8 cellular contexts compared by ENCODE assay signal in the genomic region with DNA sequence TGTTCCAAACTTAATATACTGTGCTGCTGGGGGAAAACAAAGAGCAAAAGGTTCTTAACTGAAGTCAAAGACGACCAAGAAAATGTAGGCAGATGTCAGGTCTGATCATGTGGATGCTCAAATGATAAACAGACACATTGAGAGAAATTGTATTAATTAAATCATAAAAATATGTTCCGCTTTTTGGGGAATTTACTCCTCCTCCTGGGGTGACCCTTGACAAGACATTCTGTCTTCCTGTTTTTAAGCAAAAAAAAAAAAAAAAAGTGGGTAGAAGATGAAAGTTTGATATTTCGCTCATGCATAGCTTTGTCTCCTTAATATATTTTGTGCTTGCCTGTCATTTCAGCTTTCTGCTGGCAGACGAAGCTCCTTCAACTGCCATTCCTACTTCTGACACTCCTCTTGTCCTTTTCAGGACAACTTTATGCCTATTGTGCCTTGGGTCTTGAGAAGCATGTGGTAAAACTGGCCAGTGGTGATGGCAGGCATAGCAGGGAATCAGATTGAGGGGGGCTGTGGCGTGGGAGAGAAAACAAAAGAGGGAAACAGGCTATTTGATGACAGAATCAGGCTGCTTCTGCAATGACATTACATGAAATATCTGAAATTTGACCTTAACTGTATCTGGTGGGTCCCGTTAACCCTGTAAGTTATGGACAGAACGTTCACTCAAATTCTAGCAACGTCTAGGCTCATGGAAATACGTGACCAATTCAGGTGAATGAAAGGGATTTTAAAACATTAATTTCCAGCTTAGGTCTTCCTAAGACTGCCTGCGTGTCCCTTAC. TPM values are rescaled to one million over a fixed set of nuclear protein-coding genes. Genes with fewer than 3 reads are reported as not detected.
DNase-seq lines count a peak whose midpoint lies in the region; ATAC-seq and TF ChIP-seq lines count a peak whose summit lies in the region.
"Not testable (repeated sequence)": the region's sequence is repeated elsewhere in the genome, so short reads cannot be mapped to it uniquely, and the experiment has no call there.

No MANE protein-coding gene starts in this region.

- 30 to 40% (median 34%) methylated on average over 10 of the region's 10 CpGs for WGBS in stomach, 5 donors

- TF ChIP-seq POLR2A in HCT116 (IDR thresholded peaks at IDR 0.05; ENCODE audit: borderline replicate concordance, extremely low read depth, insufficient read depth, insufficient read length); Peyer's patch (IDR thresholded peaks at IDR 0.05); stomach (IDR thresholded peaks at IDR 0.05): not testable (repeated sequence)

- CTCF ChIA-PET in HCT116 (lab: Charles Lee), result not testable (repeated sequence)

- H3K4me2 ChIP-seq in HCT116 (ENCODE audit: low read length), result peak overlapping the region; percentile 98

- peak overlapping the region; percentile 88 for H3K27ac Mint-ChIP-seq in activated T-cell treated with anti-CD3 and anti-CD28 coated beads, Interleukin-2, amount 50 U/mL, for 24 hours
- H3K27ac Mint-ChIP-seq in chondrocyte (ENCODE audit: unreplicated experiment), result peak overlapping the region; percentile 9

- peak overlapping the region; percentile 83 for H3K4me3 Mint-ChIP-seq in activated T-cell treated with anti-CD3 and anti-CD28 coated beads, Interleukin-2, amount 50 U/mL, for 24 hours
- H3K4me3 Mint-ChIP-seq in chondrocyte (ENCODE audit: unreplicated experiment), result peak overlapping the region; percentile 79

- H3K9me3 ChIP-seq in BE2C; HCT116 (ENCODE audit: control insufficient read depth in 1 of 2, insufficient read depth in 1 of 2, low read depth in 1 of 2, low read length in 2 of 2); Peyer's patch; iPS-20b (ENCODE audit: insufficient read depth, low read depth, low read length); neuron (ENCODE audit: low read length); stomach: not testable (repeated sequence)

- DNase-seq in BE2C (peak; percentile 30), Peyer's patch (peak in 1 of 3 donors; percentile 24)
- not testable (repeated sequence) for DNase-seq in HCT116 (ENCODE audit: low read depth, low spot score); activated T-cell treated with anti-CD3 and anti-CD28 coated beads, Interleukin-2, amount 50 U/mL, for 24 hours; chondrocyte (ENCODE audit: low spot score); stomach

- H3K36me3 Mint-ChIP-seq in activated T-cell treated with anti-CD3 and anti-CD28 coated beads, Interleukin-2, amount 50 U/mL, for 24 hours (ENCODE audit: low read depth); chondrocyte (ENCODE audit: low read depth): not testable (repeated sequence)

- not testable (repeated sequence) for H3K9me2 ChIP-seq in HCT116 (ENCODE audit: insufficient read depth)

- RAD21 ChIA-PET in HCT116 (lab: Charles Lee; ENCODE audit: low non-redundant PET in 1 of 2, low total read pairs in 2 of 2, uncharacterized antibody in 2 of 2, unreplicated experiment in 2 of 2), result not testable (repeated sequence)

- H3K4me1 Mint-ChIP-seq in activated T-cell treated with anti-CD3 and anti-CD28 coated beads, Interleukin-2, amount 50 U/mL, for 24 hours (ENCODE audit: low read depth), result peaks cover 33% of the 10 kb centered on the region
- H3K4me1 Mint-ChIP-seq in chondrocyte (ENCODE audit: low read depth), result peaks cover 18% of the 10 kb centered on the region

- not testable (repeated sequence) for TF ChIP-seq RAD21 in HCT116 (IDR thresholded peaks at IDR 0.05; ENCODE audit: low read depth)

- intact Hi-C loops in HCT116 (cut with micrococcal nuclease); stomach (cut with DNase I; ENCODE audit: low total_unique reads): not testable (repeated sequence)

- ATAC-seq in HCT116, result not testable (repeated sequence)

- H3K4me3 ChIP-seq in BE2C (ENCODE audit: low read depth, low read length), result peak overlapping the region; percentile 79
- not testable (repeated sequence) for H3K4me3 ChIP-seq in HCT116 (replicated peaks in 1 of 2; ENCODE audit: low read depth in 1 of 2, low read length in 2 of 2); neuron (ENCODE audit: low read length)
- peak overlapping the region in 1 of 4 donors; percentile 90 for H3K4me3 ChIP-seq in Peyer's patch
- H3K4me3 ChIP-seq in iPS-20b (ENCODE audit: low read length), result peak overlapping the region; percentile 84
- H3K4me3 ChIP-seq in stomach, result peak overlapping the region in 3 of 4 donors; percentile 86 to 96 (median 94)

- H3K27me3 Mint-ChIP-seq in activated T-cell treated with anti-CD3 and anti-CD28 coated beads, Interleukin-2, amount 50 U/mL, for 24 hours, result peaks cover 32% of the 10 kb centered on the region
- not testable (repeated sequence) for H3K27me3 Mint-ChIP-seq in chondrocyte (ENCODE audit: low read depth)

- H3K36me3 ChIP-seq in BE2C; HCT116 (ENCODE audit: control insufficient read depth in 1 of 2, insufficient read depth in 2 of 2, low read length in 2 of 2); Peyer's patch; iPS-20b (ENCODE audit: insufficient read depth, low read depth, low read length); neuron (ENCODE audit: insufficient read depth, low read length); stomach: not testable (repeated sequence)

- H3K9me3 Mint-ChIP-seq in activated T-cell treated with anti-CD3 and anti-CD28 coated beads, Interleukin-2, amount 50 U/mL, for 24 hours; chondrocyte (ENCODE audit: low read depth): not testable (repeated sequence)

- not testable (repeated sequence) for H3K9ac ChIP-seq in HCT116 (ENCODE audit: low read length)
- H3K9ac ChIP-seq in iPS-20b (ENCODE audit: low read depth, low read length), result 0 out of 2 replicates have a peak overlapping the region, but pooled peaks have one; percentile 71

- not testable (repeated sequence) for TF ChIP-seq EP300 in stomach (IDR thresholded peaks at IDR 0.05)

- not testable (repeated sequence) for BruUV-seq in HCT116 (replicated peaks; lab: Mats Ljungman, UMichigan)

- not testable (repeated sequence) for H4K20me1 ChIP-seq in HCT116 (ENCODE audit: insufficient read depth)

- POLR2A ChIA-PET in HCT116 (lab: Charles Lee), result not testable (repeated sequence)

- H2AFZ ChIP-seq in HCT116 (ENCODE audit: low read depth, low read length, poor library complexity, severe bottlenecking), result not testable (repeated sequence)
- peak overlapping the region; percentile 84 for H2AFZ ChIP-seq in neuron (ENCODE audit: low read depth, low read length)

- not testable (repeated sequence) for H3K4me1 ChIP-seq in BE2C, Peyer's patch
- H3K4me1 ChIP-seq in HCT116 (ENCODE audit: control insufficient read depth in 1 of 2, insufficient read depth in 2 of 2, low read length in 2 of 2), result peaks cover 9 to 24% of the 10 kb centered on the region in 2 experiments; a peak in 3 of 4 replicates
- peaks cover 20% of the 10 kb centered on the region for H3K4me1 ChIP-seq in iPS-20b (ENCODE audit: insufficient read depth, low read length)
- H3K4me1 ChIP-seq in neuron (ENCODE audit: insufficient read depth, low read length), result peaks cover 31% of the 10 kb centered on the region
- H3K4me1 ChIP-seq in stomach, result peaks cover 16 to 36% (median 24%) of the 10 kb centered on the region in 4 donors

- not testable (repeated sequence) for TF ChIP-seq CTCF in BE2C (IDR thresholded peaks at IDR 0.05; ENCODE audit: low read depth, low read length); HCT116 (IDR thresholded peaks at IDR 0.05 in 2 of 3, conservative IDR thresholded peaks at IDR 0.05 in 1 of 3; ENCODE audit: borderline replicate concordance in 1 of 3, insufficient read depth in 1 of 3, low read depth in 2 of 3, low read length in 2 of 3); Peyer's patch (IDR thresholded peaks at IDR 0.05); chondrocyte (IDR thresholded peaks at IDR 0.05); stomach (IDR thresholded peaks at IDR 0.05)

- H3K27ac ChIP-seq in HCT116 (ENCODE audit: low read depth, low read length); iPS-20b (ENCODE audit: low read length): not testable (repeated sequence)
- peak overlapping the region in 3 of 4 donors; percentile 42 to 90 (median 52) for H3K27ac ChIP-seq in Peyer's patch
- H3K27ac ChIP-seq in stomach, result peak overlapping the region in 4 of 5 donors; percentile 52 to 78 (median 74)

- not testable (repeated sequence) for H3K79me2 ChIP-seq in HCT116 (ENCODE audit: insufficient read depth, low read length)

- H3K27me3 ChIP-seq in BE2C; HCT116 (ENCODE audit: insufficient read depth, low read length); Peyer's patch; neuron (ENCODE audit: insufficient read depth, low read length): not testable (repeated sequence)
- H3K27me3 ChIP-seq in iPS-20b (ENCODE audit: insufficient read depth, low read length) (peaks cover 20% of the 10 kb centered on the region), stomach (peaks cover 0 to 26% (median 5%) of the 10 kb centered on the region in 3 donors)

RNA-seq across cellular contexts. Expression of a gene that starts 1.3 kb away (rescaled TPM):
- 22.5 TPM for polyA plus RNA-seq in BE2C (2012; ENCODE audit: insufficient read depth, insufficient read length, low read depth)
- total RNA-seq in HCT116 (2021; ENCODE audit: unreplicated experiment), result 14.6 TPM
- 4.6 and 5.6 TPM in 2 replicates for polyA plus RNA-seq in HCT116 (2012)
- 10 to 100 TPM in 1 of 4 donors, 1 to 10 TPM in 3; 2.0 to 12.4 (median 3.6) TPM for total RNA-seq in Peyer's patch
- total RNA-seq in chondrocyte, result 2.0 to 3.6 TPM (median 2.4 TPM) in 3 replicates
- 10 to 100 TPM in 3 of 5 donors, 1 to 10 TPM in 1, under 1 TPM in 1; 0.87 to 29.5 (median 13.0) TPM for total RNA-seq in stomach
- 1 to 10 TPM in 2 of 3 donors, under 1 TPM in 1; 0.90 to 1.9 (median 1.4) TPM for polyA plus RNA-seq in stomach
